ENCODE assay signal across 8 cellular contexts in the genomic region with DNA sequence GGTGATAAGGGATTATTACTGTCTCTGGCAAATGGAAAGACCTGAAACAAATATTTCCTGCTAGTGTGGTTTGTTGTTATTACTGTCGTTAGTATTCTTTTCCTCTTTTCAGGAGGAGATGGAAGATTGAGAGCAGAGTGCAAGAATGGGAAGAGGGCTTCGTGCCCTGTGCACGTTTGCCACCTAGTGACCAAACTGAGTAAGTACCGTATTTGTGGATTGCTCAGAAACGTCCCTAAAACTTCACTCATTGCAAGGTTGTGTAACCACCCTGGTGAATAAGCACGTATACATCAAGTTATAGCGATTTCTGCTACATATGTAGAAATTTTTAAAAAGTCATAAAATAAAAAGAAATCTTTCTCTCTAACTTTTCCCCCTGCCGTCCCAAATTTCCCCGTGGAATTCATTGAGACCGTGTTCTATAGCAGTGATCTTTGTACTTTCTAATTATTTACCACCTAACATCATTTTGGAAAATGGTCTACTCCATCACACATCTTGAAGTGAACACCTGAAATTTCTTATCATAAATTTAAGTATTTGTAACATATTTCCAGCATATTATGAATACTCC. TPM values are rescaled to one million over a fixed set of nuclear protein-coding genes. Genes with fewer than 3 reads are reported as not detected.
DNase-seq lines count a peak whose midpoint lies in the region; ATAC-seq and TF ChIP-seq lines count a peak whose summit lies in the region.

No MANE protein-coding gene starts in this region.

- H3K36me3 ChIP-seq in GM23338 (ENCODE audit: insufficient read depth) (no peaks in the 10 kb centered on the region), MM.1S (replicated peaks; ENCODE audit: insufficient read depth, low read length) (no peaks in the 10 kb centered on the region), heart right ventricle (no peaks in the 10 kb centered on the region)

- H4K20me1 ChIP-seq in GM23338 (replicated peaks; ENCODE audit: insufficient read depth) = no peaks in the 10 kb centered on the region
- H4K20me1 ChIP-seq in MM.1S (ENCODE audit: insufficient read depth, low read length) = no peaks in the 10 kb centered on the region

- TF ChIP-seq CTCF in natural killer cell (IDR thresholded peaks at IDR 0.05) = peak; percentile 46
- peak; percentile 61 to 89 for TF ChIP-seq CTCF in GM23338 (conservative IDR thresholded peaks at IDR 0.05; ENCODE audit: low read depth in 2 of 2)
- peak; percentile 72 for TF ChIP-seq CTCF in MM.1S (IDR thresholded peaks at IDR 0.05; ENCODE audit: low read length)
- peak; percentile 81 for TF ChIP-seq CTCF in VCaP (conservative IDR thresholded peaks at IDR 0.05)
- TF ChIP-seq CTCF in heart right ventricle (IDR thresholded peaks at IDR 0.05) = peak; percentile 41 to 83 (median 65)

- ATAC-seq in natural killer cell (peak in 1 of 3 donors; percentile 74), GM23338 (peak; percentile 64; the same call in 2 of the 3 replicates), heart right ventricle (peak in 2 of 8 donors; percentile 47 to 73), GM18873 (IDR thresholded peaks at IDR 0.05; ENCODE audit: low FRiP score, unreplicated experiment) (no peak)
- ATAC-seq in natural killer cell treated with Interleukin-12 subunit alpha and Interleukin-12 subunit beta and Interleukin-15 and Interleukin-18, amount 100 ng/mL, for 72 hours = no peak
- ATAC-seq in stimulated activated naive CD8-positive, alpha-beta T cell treated with anti-CD3 and anti-CD28 coated beads, Interleukin-15, amount 100 ng/mL, for 72 hours = peak; percentile 45

- DNase-seq in natural killer cell = no peak
- no peak for DNase-seq in natural killer cell treated with Interleukin-12 subunit alpha and Interleukin-12 subunit beta and Interleukin-15 and Interleukin-18, amount 100 ng/mL, for 72 hours (ENCODE audit: low spot score)
- peak; percentile 46 for DNase-seq in GM23338 (ENCODE audit: low spot score)
- DNase-seq in MM.1S = peak; percentile 46
- no peak for DNase-seq in heart right ventricle
- no peak for DNase-seq in stimulated activated naive CD8-positive, alpha-beta T cell treated with anti-CD3 and anti-CD28 coated beads, Interleukin-15, amount 100 ng/mL, for 72 hours

- H3K27me3 Mint-ChIP-seq in natural killer cell (ENCODE audit: low read depth in 2 of 2) (no peaks in the 10 kb centered on the region), GM23338 (ENCODE audit: insufficient read depth, low read depth, poor library complexity) (no peaks in the 10 kb centered on the region)
- no peaks in the 10 kb centered on the region for H3K27me3 Mint-ChIP-seq in natural killer cell treated with Interleukin-12 subunit alpha and Interleukin-12 subunit beta and Interleukin-15 and Interleukin-18, amount 100 ng/mL, for 72 hours
- H3K27me3 Mint-ChIP-seq in stimulated activated naive CD8-positive, alpha-beta T cell treated with anti-CD3 and anti-CD28 coated beads, Interleukin-15, amount 100 ng/mL, for 72 hours = no peaks in the 10 kb centered on the region

- H3K36me3 Mint-ChIP-seq in natural killer cell (no peaks in the 10 kb centered on the region), GM23338 (ENCODE audit: low read depth) (no peaks in the 10 kb centered on the region)
- no peaks in the 10 kb centered on the region for H3K36me3 Mint-ChIP-seq in natural killer cell treated with Interleukin-12 subunit alpha and Interleukin-12 subunit beta and Interleukin-15 and Interleukin-18, amount 100 ng/mL, for 72 hours

- no peaks in the 10 kb centered on the region for H3K9me3 Mint-ChIP-seq in natural killer cell
- H3K9me3 Mint-ChIP-seq in natural killer cell treated with Interleukin-12 subunit alpha and Interleukin-12 subunit beta and Interleukin-15 and Interleukin-18, amount 100 ng/mL, for 72 hours = no peaks in the 10 kb centered on the region
- H3K9me3 Mint-ChIP-seq in GM23338 = no peaks in the 10 kb centered on the region
- no peaks in the 10 kb centered on the region for H3K9me3 Mint-ChIP-seq in stimulated activated naive CD8-positive, alpha-beta T cell treated with anti-CD3 and anti-CD28 coated beads, Interleukin-15, amount 100 ng/mL, for 72 hours

- H3K27me3 ChIP-seq in GM23338 (ENCODE audit: insufficient read depth) = no peaks in the 10 kb centered on the region
- H3K27me3 ChIP-seq in MM.1S (replicated peaks; ENCODE audit: insufficient read depth, low read length) = no peaks in the 10 kb centered on the region
- peaks cover 0 to 10% (median 0%) of the 10 kb centered on the region in 7 donors for H3K27me3 ChIP-seq in heart right ventricle

- H3K9me3 ChIP-seq in MM.1S (replicated peaks; ENCODE audit: insufficient read depth, low read length) (no peaks in the 10 kb centered on the region), heart right ventricle (no peaks in the 10 kb centered on the region)

- H3K27ac Mint-ChIP-seq in natural killer cell (no peak overlapping the region), GM23338 (no peak overlapping the region)
- no peak overlapping the region for H3K27ac Mint-ChIP-seq in natural killer cell treated with Interleukin-12 subunit alpha and Interleukin-12 subunit beta and Interleukin-15 and Interleukin-18, amount 100 ng/mL, for 72 hours
- no peak overlapping the region for H3K27ac Mint-ChIP-seq in stimulated activated naive CD8-positive, alpha-beta T cell treated with anti-CD3 and anti-CD28 coated beads, Interleukin-15, amount 100 ng/mL, for 72 hours

- H3K4me1 ChIP-seq in GM23338 (ENCODE audit: insufficient read depth) (no peaks in the 10 kb centered on the region), MM.1S (ENCODE audit: low read length) (no peaks in the 10 kb centered on the region), heart right ventricle (no peaks in the 10 kb centered on the region)

- H3F3A ChIP-seq in GM23338 (replicated peaks; ENCODE audit: low read depth) (no peaks in the 10 kb centered on the region), MM.1S (ENCODE audit: insufficient read depth, low read length) (no peaks in the 10 kb centered on the region)

- no peaks in the 10 kb centered on the region for H3K9me2 ChIP-seq in GM23338 (ENCODE audit: insufficient read depth)
- H3K9me2 ChIP-seq in MM.1S (replicated peaks; ENCODE audit: insufficient read depth, low read length) = no peaks in the 10 kb centered on the region

- H3K4me1 Mint-ChIP-seq in natural killer cell (no peaks in the 10 kb centered on the region), GM23338 (no peaks in the 10 kb centered on the region)
- H3K4me1 Mint-ChIP-seq in natural killer cell treated with Interleukin-12 subunit alpha and Interleukin-12 subunit beta and Interleukin-15 and Interleukin-18, amount 100 ng/mL, for 72 hours (ENCODE audit: low read depth in 2 of 2) = no peaks in the 10 kb centered on the region
- no peaks in the 10 kb centered on the region for H3K4me1 Mint-ChIP-seq in stimulated activated naive CD8-positive, alpha-beta T cell treated with anti-CD3 and anti-CD28 coated beads, Interleukin-15, amount 100 ng/mL, for 72 hours

- H3K79me2 ChIP-seq in GM23338 (replicated peaks; ENCODE audit: insufficient read depth) (no peaks in the 10 kb centered on the region), MM.1S (ENCODE audit: low read length) (no peaks in the 10 kb centered on the region)

- WGBS in heart right ventricle, 2 donors = 26% methylated on average over 10 of the region's 10 CpGs

- intact Hi-C loops in natural killer cell (cut with micrococcal nuclease) (loop anchor here (5.0 kb wide), 1 partner anchor 677 kb away; no protein-coding TSS in a partner anchor), heart right ventricle (cut with DNase I) (loop anchor here in 3 of 10 donors (2.0 to 10.0 kb wide), 3 partner anchors 33 to 679 kb away; no protein-coding TSS in a partner anchor)

- H3K4me3 Mint-ChIP-seq in natural killer cell = no peak overlapping the region
- no peak overlapping the region for H3K4me3 Mint-ChIP-seq in natural killer cell treated with Interleukin-12 subunit alpha and Interleukin-12 subunit beta and Interleukin-15 and Interleukin-18, amount 100 ng/mL, for 72 hours
- no peak overlapping the region for H3K4me3 Mint-ChIP-seq in GM23338
- H3K4me3 Mint-ChIP-seq in stimulated activated naive CD8-positive, alpha-beta T cell treated with anti-CD3 and anti-CD28 coated beads, Interleukin-15, amount 100 ng/mL, for 72 hours = no peak overlapping the region

- no peak overlapping the region for H3K4me3 ChIP-seq in GM23338
- no peak overlapping the region for H3K4me3 ChIP-seq in MM.1S (ENCODE audit: low read length)
- no peak overlapping the region for H3K4me3 ChIP-seq in heart right ventricle

- H3K4me2 ChIP-seq in GM23338 = no peak overlapping the region
- no peak overlapping the region for H3K4me2 ChIP-seq in MM.1S (ENCODE audit: low read depth, low read length)

- no peak overlapping the region for H3K27ac ChIP-seq in GM23338 (ENCODE audit: low read depth)
- no peak overlapping the region for H3K27ac ChIP-seq in MM.1S (ENCODE audit: low read length)
- H3K27ac ChIP-seq in VCaP = no peak overlapping the region
- no peak overlapping the region for H3K27ac ChIP-seq in heart right ventricle

- H3K9ac ChIP-seq in MM.1S (ENCODE audit: low read length) = no peak overlapping the region

- H2AFZ ChIP-seq in GM23338 = no peak overlapping the region
- no peak overlapping the region for H2AFZ ChIP-seq in MM.1S (ENCODE audit: low read length)

TF ChIP-seq in GM23338, 12 proteins besides CTCF, POLR2A, EP300 and RAD21 (continues in another document):
- TF ChIP-seq ZNF331 (CRISPR knock-in tag; IDR thresholded peaks at IDR 0.05; ENCODE audit: low read depth) = no peak
- TF ChIP-seq ZNF114 (CRISPR knock-in tag; IDR thresholded peaks at IDR 0.05) = no peak
- TF ChIP-seq, protein P1, sequence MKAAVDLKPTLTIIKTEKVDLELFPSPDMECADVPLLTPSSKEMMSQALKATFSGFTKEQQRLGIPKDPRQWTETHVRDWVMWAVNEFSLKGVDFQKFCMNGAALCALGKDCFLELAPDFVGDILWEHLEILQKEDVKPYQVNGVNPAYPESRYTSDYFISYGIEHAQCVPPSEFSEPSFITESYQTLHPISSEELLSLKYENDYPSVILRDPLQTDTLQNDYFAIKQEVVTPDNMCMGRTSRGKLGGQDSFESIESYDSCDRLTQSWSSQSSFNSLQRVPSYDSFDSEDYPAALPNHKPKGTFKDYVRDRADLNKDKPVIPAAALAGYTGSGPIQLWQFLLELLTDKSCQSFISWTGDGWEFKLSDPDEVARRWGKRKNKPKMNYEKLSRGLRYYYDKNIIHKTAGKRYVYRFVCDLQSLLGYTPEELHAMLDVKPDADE (IDR thresholded peaks at IDR 0.05) = no peak

RNA-seq across cellular contexts. Expression of a gene that starts 24.3 kb away (rescaled TPM):
- total RNA-seq in natural killer cell (under 1 TPM; 0.12 to 0.43 (median 0.16) TPM), heart right ventricle (100 to 1,000 TPM in 6 of 10 donors, 10 to 100 TPM in 4; 51.3 to 189 (median 118) TPM)
- total RNA-seq in natural killer cell treated with Interleukin-12 subunit alpha and Interleukin-12 subunit beta and Interleukin-15 and Interleukin-18, amount 100 ng/mL, for 72 hours = 1 to 10 TPM in 1 of 2 donors, not detected in 1; 1.0 TPM
- total RNA-seq in GM23338 (2014; rRNA removed; shearing (Covaris generic)) = 10.9 and 23.5 TPM in 2 replicates
- polyA plus RNA-seq in GM23338 (2016; fragmentation: Nextera tagmentation; extraction: Ambion mirVana) (23.6 and 25.2 TPM in 2 replicates), heart right ventricle (1 to 10 TPM; 1.4 to 4.3 TPM)

Comparison
In these comparisons a context has a peak if more than half of its experiments do, and no peak if none do; other contexts are left out.
1. ATAC-seq: peak in GM23338 (single experiment) and stimulated activated naive CD8-positive, alpha-beta T cell treated with anti-CD3 and anti-CD28 coated beads, Interleukin-15, amount 100 ng/mL, for 72 hours (single experiment); none in natural killer cell treated with Interleukin-12 subunit alpha and Interleukin-12 subunit beta and Interleukin-15 and Interleukin-18, amount 100 ng/mL, for 72 hours (0 of 2) and GM18873 (single experiment).
2. DNase-seq: peak in GM23338 (single experiment) and MM.1S (single experiment); none in natural killer cell (single experiment), natural killer cell treated with Interleukin-12 subunit alpha and Interleukin-12 subunit beta and Interleukin-15 and Interleukin-18, amount 100 ng/mL, for 72 hours (single experiment), heart right ventricle (0 of 2) and stimulated activated naive CD8-positive, alpha-beta T cell treated with anti-CD3 and anti-CD28 coated beads, Interleukin-15, amount 100 ng/mL, for 72 hours (0 of 2).
3. Peak in every context shown above with its lines, with median percentiles within 50 percentile points of each other: CTCF ChIP-seq.